8 cellular contexts compared by ENCODE assay signal in genomic region chr12:123237646-123238329, GRCh38.
DNase-seq lines count a peak whose midpoint lies in the region; ATAC-seq lines count a peak whose summit lies in the region.

No MANE protein-coding gene starts in this region.

- ATAC-seq in memory B cell (ENCODE audit: low read depth) = peak; percentile 0
- ATAC-seq in GM18867 (IDR thresholded peaks at IDR 0.05; ENCODE audit: unreplicated experiment) = no peak

- DNase-seq in NCI-H1694 (lab: John Stamatoyannopoulos, UW) = peak; percentile 46
- no peak for DNase-seq in NCI-H1694 treated with DMSO at 0.1 percent for 48 hours (lab: John Stamatoyannopoulos, UW)
- peak; percentile 26 for DNase-seq in NCI-H2171 (lab: John Stamatoyannopoulos, UW)
- DNase-seq in activated CD4-positive, alpha-beta T cell treated with anti-CD3 and anti-CD28 coated beads for 48 hours = peak; percentile 81
- DNase-seq in memory B cell (ENCODE audit: low spot score in 2 of 2) = peak; percentile 45 to 60
- DNase-seq in stimulated activated CD8-positive, alpha-beta memory T cell treated with anti-CD3 and anti-CD28 coated beads, Interleukin-2, amount 100 ng/mL, for 1 hour (ENCODE audit: low read depth in 2 of 2) = peak; percentile 53 to 63

- peak overlapping the region; percentile 22 for H3K27ac Mint-ChIP-seq in dendritic cell treated with granulocyte-macrophage colony-stimulating factor and Interleukin-4, amounts not matched to agents 40 ng/mL and 50 ng/mL, for 4 days
- H3K27ac Mint-ChIP-seq in memory B cell = peak overlapping the region; percentile 88

- no peaks in the 10 kb centered on the region for H3K9me3 Mint-ChIP-seq in dendritic cell treated with granulocyte-macrophage colony-stimulating factor and Interleukin-4, amounts not matched to agents 40 ng/mL and 50 ng/mL, for 4 days
- no peaks in the 10 kb centered on the region for H3K9me3 Mint-ChIP-seq in memory B cell

- peaks cover 27% of the 10 kb centered on the region for H3K4me1 Mint-ChIP-seq in dendritic cell treated with granulocyte-macrophage colony-stimulating factor and Interleukin-4, amounts not matched to agents 40 ng/mL and 50 ng/mL, for 4 days (ENCODE audit: low read depth)
- H3K4me1 Mint-ChIP-seq in memory B cell = peaks cover 30% of the 10 kb centered on the region

- intact Hi-C loops in dendritic cell treated with granulocyte-macrophage colony-stimulating factor and Interleukin-4, amounts not matched to agents 40 ng/mL and 50 ng/mL, for 4 days (cut with micrococcal nuclease) = loop anchor here (5.0 to 10.0 kb wide), 2 partner anchors 195 to 373 kb away; no protein-coding TSS in a partner anchor

- no peak overlapping the region for H3K4me3 Mint-ChIP-seq in dendritic cell treated with granulocyte-macrophage colony-stimulating factor and Interleukin-4, amounts not matched to agents 40 ng/mL and 50 ng/mL, for 4 days
- H3K4me3 Mint-ChIP-seq in memory B cell = peak overlapping the region; percentile 74

- no peaks in the 10 kb centered on the region for H3K27me3 Mint-ChIP-seq in dendritic cell treated with granulocyte-macrophage colony-stimulating factor and Interleukin-4, amounts not matched to agents 40 ng/mL and 50 ng/mL, for 4 days
- no peaks in the 10 kb centered on the region for H3K27me3 Mint-ChIP-seq in memory B cell

- H3K36me3 Mint-ChIP-seq in dendritic cell treated with granulocyte-macrophage colony-stimulating factor and Interleukin-4, amounts not matched to agents 40 ng/mL and 50 ng/mL, for 4 days (ENCODE audit: low read depth) = peaks cover 42% of the 10 kb centered on the region
- H3K36me3 Mint-ChIP-seq in memory B cell = peaks cover 8% of the 10 kb centered on the region
